In genomic region chr14:34501997-34502396, GRCh38 we compare ENCODE assay signal across 26 cellular contexts. TPM values are rescaled to one million over a fixed set of nuclear protein-coding genes. Genes with fewer than 3 reads are reported as not detected.
A peak's percentile ranks its signal among the peaks of the same experiment; 100 is the strongest.
DNase-seq lines count a peak whose midpoint lies in the region; ATAC-seq and TF ChIP-seq lines count a peak whose summit lies in the region.
"Had no signal": no experiment of that assay in that cellular context is flagged by ENCODE, and none has a peak within 500 bp of the region (broad histone marks: within the 10 kb centered on the region; RNA-seq: fewer than 3 reads in every experiment).

No MANE protein-coding gene starts in this region.

- H3K4me2 ChIP-seq in GM23248 (ENCODE audit: unreplicated experiment) (peak overlapping the region; percentile 10), fibroblast of lung (ENCODE audit: extremely low read depth, insufficient read depth, low read length) (no peak overlapping the region), neuronal stem cell (ENCODE audit: insufficient read depth, low read length, poor library complexity, severe bottlenecking) (no peak overlapping the region)

- 87 to 95% methylated on average over 2 of the region's 2 CpGs for WGBS in GM23248 (ENCODE audit: low coverage in 1 of 2, low lambda C conversion rate in 2 of 2, missing lambda C conversion rate in 2 of 2), 2 experiments
- WGBS in neuronal stem cell (ENCODE audit: extremely low coverage in 2 of 2, insufficient read length in 2 of 2, insufficient replicate concordance in 1 of 2), 2 donors = no CpG with 5 or more reads among the region's 2 CpGs

- ATAC-seq in RWPE2 (ENCODE audit: low read depth) = peak; percentile 55; the same call in 2 of the 3 replicates
- no peak for ATAC-seq in GM19397 (IDR thresholded peaks at IDR 0.05; ENCODE audit: unreplicated experiment)
- ATAC-seq: body of pancreas; effector memory CD8-positive, alpha-beta T cell; stimulated activated memory B cell treated with anti-CD40 and anti-IgM and Interleukin-4, amounts not matched to agents 10 μg/mL and 1 μg/mL and 100 μg/mL, for 72 hours; T-cell had no signal

- in situ Hi-C loops in GM23248 (cut with MboI) = no loop called here

- no peaks in the 10 kb centered on the region for H3K79me1 ChIP-seq in neuronal stem cell (ENCODE audit: low read depth, low read length)

- H3K36me3 ChIP-seq in GM23248 (ENCODE audit: low read depth) (no peaks in the 10 kb centered on the region), RWPE2 (ENCODE audit: low read depth) (no peaks in the 10 kb centered on the region), fibroblast of lung (ENCODE audit: control insufficient read depth, insufficient read depth, low read length) (no peaks in the 10 kb centered on the region), neuronal stem cell (replicated peaks in 1 of 2; ENCODE audit: control insufficient read depth in 2 of 2, insufficient read depth in 2 of 2, low read length in 2 of 2) (no peaks in the 10 kb centered on the region)
- H3K36me3 ChIP-seq: BLaER1 treated with 17β-estradiol and CSF1 and Interleukin-3, amounts not matched to agents 10 nM and 100 nM; esophagus muscularis mucosa; spleen had no signal

- H3K79me2 ChIP-seq in GM23248 (ENCODE audit: insufficient read depth) = no peaks in the 10 kb centered on the region
- no peaks in the 10 kb centered on the region for H3K79me2 ChIP-seq in fibroblast of lung (ENCODE audit: control insufficient read depth, insufficient read depth, low read length)

- H3K9ac ChIP-seq in GM23248 (no peak overlapping the region), fibroblast of lung (ENCODE audit: insufficient read depth, low read length) (no peak overlapping the region), neuronal stem cell (ENCODE audit: low read depth, low read length, poor library complexity) (no peak overlapping the region)
- H3K9ac ChIP-seq: BLaER1 treated with 17β-estradiol and CSF1 and Interleukin-3, amounts not matched to agents 10 nM and 100 nM had no signal

- no peak overlapping the region for H3K4ac ChIP-seq in neuronal stem cell (ENCODE audit: low read length)

- POLR2A ChIA-PET in GM10248 (lab: Yijun Ruan, JAX) = no interaction called here

- H3K18ac ChIP-seq in neuronal stem cell (ENCODE audit: low read length) = no peak overlapping the region

- H4K20me1 ChIP-seq in GM23248 (ENCODE audit: insufficient read depth) = no peaks in the 10 kb centered on the region
- H4K20me1 ChIP-seq in fibroblast of lung (ENCODE audit: control insufficient read depth, extremely low read depth, insufficient read depth, low read length) = no peaks in the 10 kb centered on the region
- H4K20me1 ChIP-seq: BLaER1 treated with 17β-estradiol and CSF1 and Interleukin-3, amounts not matched to agents 10 nM and 100 nM had no signal

- H3K27me3 ChIP-seq in GM23248 (replicated peaks; ENCODE audit: insufficient read depth) (no peaks in the 10 kb centered on the region), RWPE2 (ENCODE audit: insufficient read depth, poor library complexity, severe bottlenecking) (no peaks in the 10 kb centered on the region), fibroblast of lung (ENCODE audit: control insufficient read depth, insufficient read depth, low read length) (no peaks in the 10 kb centered on the region), neuronal stem cell (ENCODE audit: control insufficient read depth in 3 of 3, insufficient read depth in 3 of 3, low read depth in 1 of 3, low read length in 3 of 3) (no peaks in the 10 kb centered on the region)
- H3K27me3 ChIP-seq: BLaER1 treated with 17β-estradiol and CSF1 and Interleukin-3, amounts not matched to agents 10 nM and 100 nM; body of pancreas; esophagus muscularis mucosa; spleen; testis had no signal

- H3K9me2 ChIP-seq in GM23248 (ENCODE audit: insufficient read depth) = no peaks in the 10 kb centered on the region

- H2AK5ac ChIP-seq in neuronal stem cell (ENCODE audit: low read depth, low read length) = no peak overlapping the region

- H4K8ac ChIP-seq in neuronal stem cell (ENCODE audit: low read depth, low read length) = no peak overlapping the region

- H3K9me3 ChIP-seq in GM23248 (ENCODE audit: low read depth) (no peaks in the 10 kb centered on the region), RWPE2 (ENCODE audit: severe bottlenecking) (no peaks in the 10 kb centered on the region), fibroblast of lung (ENCODE audit: control insufficient read depth, insufficient read depth, low read depth, low read length) (no peaks in the 10 kb centered on the region), neuronal stem cell (replicated peaks in 1 of 2; ENCODE audit: control insufficient read depth in 2 of 2, insufficient read depth in 1 of 2, low read depth in 1 of 2, low read length in 2 of 2) (no peaks in the 10 kb centered on the region)
- H3K9me3 ChIP-seq: BLaER1 treated with 17β-estradiol and CSF1 and Interleukin-3, amounts not matched to agents 10 nM and 100 nM; body of pancreas; esophagus muscularis mucosa; spleen; testis had no signal

- no peak overlapping the region for H2BK12ac ChIP-seq in neuronal stem cell (ENCODE audit: low read length)

- CTCF ChIA-PET in GM10248 (lab: Yijun Ruan, JAX) = interaction anchor here (1.0 to 2.0 kb wide), 3 partner anchors 9 to 170 kb away, joined by 3 to 5 read pairs (median 3); no protein-coding TSS in a partner anchor

- H4K91ac ChIP-seq in neuronal stem cell (ENCODE audit: low read depth, low read length, poor library complexity) = no peak overlapping the region

- H2BK120ac ChIP-seq in neuronal stem cell (ENCODE audit: low read depth, low read length) = no peak overlapping the region

- H2BK5ac ChIP-seq in neuronal stem cell (ENCODE audit: low read length) = no peak overlapping the region

- H3K27ac ChIP-seq in GM23248 (peak overlapping the region; percentile 0; the same call in 1 of the 2 replicates), RWPE2 (ENCODE audit: poor library complexity, severe bottlenecking) (no peak overlapping the region), fibroblast of lung (ENCODE audit: insufficient read depth, low read length) (no peak overlapping the region), neuronal stem cell (replicated peaks; ENCODE audit: low read length) (no peak overlapping the region)
- H3K27ac ChIP-seq: BLaER1 treated with 17β-estradiol and CSF1 and Interleukin-3, amounts not matched to agents 10 nM and 100 nM; body of pancreas; esophagus muscularis mucosa; spleen; testis had no signal

- H3K4me3 ChIP-seq in GM23248 (no peak overlapping the region), RWPE2 (ENCODE audit: severe bottlenecking) (no peak overlapping the region), fibroblast of lung (replicated peaks in 1 of 4; ENCODE audit: control extremely low read depth in 1 of 4, insufficient read depth in 1 of 4, low read depth in 3 of 4, low read length in 4 of 4) (no peak overlapping the region), neuronal stem cell (ENCODE audit: low read length in 2 of 2) (no peak overlapping the region)
- H3K4me3 ChIP-seq: BLaER1 treated with 17β-estradiol and CSF1 and Interleukin-3, amounts not matched to agents 10 nM and 100 nM; body of pancreas; esophagus muscularis mucosa; spleen; testis had no signal

- peaks cover 30% of the 10 kb centered on the region for H3K4me1 ChIP-seq in GM23248 (ENCODE audit: insufficient read depth)
- peaks cover 10% of the 10 kb centered on the region for H3K4me1 ChIP-seq in RWPE2 (ENCODE audit: insufficient read depth, poor library complexity, severe bottlenecking)
- peaks cover 8% of the 10 kb centered on the region for H3K4me1 ChIP-seq in fibroblast of lung (ENCODE audit: control insufficient read depth, extremely low read depth, insufficient read depth, low read length)
- peaks cover 3 to 8% of the 10 kb centered on the region in 2 donors for H3K4me1 ChIP-seq in neuronal stem cell (ENCODE audit: control insufficient read depth in 2 of 2, insufficient read depth in 1 of 2, low read depth in 1 of 2, low read length in 2 of 2)
- H3K4me1 ChIP-seq: body of pancreas, testis had no signal

- no peak overlapping the region for H2BK15ac ChIP-seq in neuronal stem cell (ENCODE audit: low read length)

- H3K23ac ChIP-seq in neuronal stem cell (ENCODE audit: low read depth, low read length, poor library complexity) = no peak overlapping the region

- H3K14ac ChIP-seq in neuronal stem cell (ENCODE audit: low read length) = no peak overlapping the region

- DNase-seq in GM23248 (peak; percentile 46), RWPE2 (ENCODE audit: low spot score) (no peak), fibroblast of lung (ENCODE audit: low read depth in 2 of 2) (peak; percentile 30 to 45), neuronal stem cell (ENCODE audit: low spot score) (no peak), NCI-H1105 treated with DMSO at 0.1 percent for 48 hours (lab: John Stamatoyannopoulos, UW) (no peak), GM10248 (ENCODE audit: extremely low spot score) (no peak), cerebellar cortex (ENCODE audit: low spot score) (no peak)
- DNase-seq: activated CD4-positive, alpha-beta memory T cell treated with anti-CD3 and anti-CD28 coated beads for 36 hours; body of pancreas; effector memory CD8-positive, alpha-beta T cell; KG1; MM.1S; NCI-H1436 treated with DMSO at 0.1 percent for 48 hours; NCI-H524; NK-92 treated with Interleukin-12 subunit alpha and Interleukin-12 subunit beta, amount 100 ng/mL, for 24 hours; nucleus accumbens; retina; SIG-M5; spleen; stimulated activated CD4-positive, alpha-beta T cell treated with anti-CD3 and anti-CD28 coated beads, Interleukin-4, amount 100 ng/mL, for 1 hour; T-cell; testis had no signal

- TF ChIP-seq CTCF in RWPE2 (IDR thresholded peaks at IDR 0.05; ENCODE audit: poor library complexity, severe bottlenecking) (no peak), fibroblast of lung (conservative IDR thresholded peaks at IDR 0.05 in 1 of 2, IDR thresholded peaks at IDR 0.05 in 1 of 2; ENCODE audit: low read depth in 1 of 2, low read length in 2 of 2) (no peak), GM10248 (IDR thresholded peaks at IDR 0.05; ENCODE audit: control extremely low read depth, extremely low read depth, low read depth, missing control alignments) (no peak)

- H3F3A ChIP-seq in GM23248 (ENCODE audit: insufficient read depth) = peaks cover 23% of the 10 kb centered on the region

- H2AFZ ChIP-seq in GM23248 = no peak overlapping the region
- no peak overlapping the region for H2AFZ ChIP-seq in fibroblast of lung (ENCODE audit: low read length)
- peak overlapping the region; percentile 12 for H2AFZ ChIP-seq in neuronal stem cell (ENCODE audit: low read length)

RNA-seq across cellular contexts. Expression of gene EAPP, which starts 37.5 kb away (rescaled TPM):
- total RNA-seq in GM23248 (2014; rRNA removed; shearing (Covaris generic)) = 42.7 and 43.0 TPM in 2 replicates
- polyA plus RNA-seq in GM23248 (2016; fragmentation: Nextera tagmentation; extraction: Ambion mirVana) (55.5 and 56.1 TPM in 2 replicates), fibroblast of lung (47.4 and 54.0 TPM in 2 replicates)
- total RNA-seq in fibroblast of lung = 49.1 and 58.0 TPM in 2 replicates
- polyA plus RNA-seq in fibroblast of lung (2012) = 33.7 and 39.1 TPM in 2 replicates
- polyA minus RNA-seq in fibroblast of lung (ENCODE audit: low replicate concordance) = 1.6 TPM in 1 of 2 replicates, not detected in the other
- 58.1 TPM for polyA plus RNA-seq in neuronal stem cell (2013, experiment 1 of 2)
- 61.4 TPM for polyA plus RNA-seq in neuronal stem cell (2013, experiment 2 of 2)

RNA-seq across cellular contexts. Expression of gene SPTSSA, which starts 40.0 kb away (rescaled TPM):
- 11.5 and 13.5 TPM in 2 replicates for total RNA-seq in GM23248 (2014; rRNA removed; shearing (Covaris generic))
- 18.8 and 19.0 TPM in 2 replicates for polyA plus RNA-seq in GM23248 (2016; fragmentation: Nextera tagmentation; extraction: Ambion mirVana)
- 15.9 and 20.1 TPM in 2 replicates for total RNA-seq in fibroblast of lung
- 36.1 and 38.4 TPM in 2 replicates for polyA plus RNA-seq in fibroblast of lung
- 33.6 and 35.6 TPM in 2 replicates for polyA plus RNA-seq in fibroblast of lung (2012)
- polyA minus RNA-seq in fibroblast of lung (ENCODE audit: low replicate concordance) = 11.4 and 13.2 TPM in 2 replicates
- 27.1 TPM for polyA plus RNA-seq in neuronal stem cell (2013, experiment 1 of 2)
- 27.1 TPM for polyA plus RNA-seq in neuronal stem cell (2013, experiment 2 of 2)

Comparison
In these comparisons a context has a peak if more than half of its experiments do, and no peak if none do; other contexts are left out.
1. DNase-seq: peak in GM23248 (single experiment) and fibroblast of lung (2 of 2); none in RWPE2 (single experiment), neuronal stem cell (single experiment), NCI-H1105 treated with DMSO at 0.1 percent for 48 hours (single experiment), GM10248 (single experiment) and cerebellar cortex (single experiment).